In the genomic region with DNA sequence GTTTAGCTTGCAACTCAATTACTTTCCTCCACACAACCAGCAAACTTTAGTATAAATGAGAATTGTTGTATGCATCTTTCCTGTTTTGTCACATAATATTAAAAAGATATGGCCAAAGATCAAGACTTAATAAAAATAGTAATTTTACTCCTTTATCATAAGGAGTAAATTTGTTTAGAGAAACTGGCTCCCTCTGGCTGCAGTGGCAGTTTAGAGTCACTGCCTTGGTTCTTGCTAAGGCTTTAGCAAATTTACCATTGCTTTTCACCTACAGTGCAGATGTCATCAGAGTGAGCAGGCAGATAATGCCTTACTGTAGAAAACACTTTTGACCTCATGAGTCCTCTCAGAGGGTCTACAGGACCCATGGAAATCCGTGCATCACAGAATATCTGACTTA, we compare ENCODE assay signal across 1 cellular context.
TF ChIP-seq lines count a peak whose summit lies in the region.

No MANE protein-coding gene starts in this region.

TF ChIP-seq in GM12878, 131 proteins besides CTCF, POLR2A, EP300 and RAD21 (continued from another document):
- TF ChIP-seq, protein P1, sequence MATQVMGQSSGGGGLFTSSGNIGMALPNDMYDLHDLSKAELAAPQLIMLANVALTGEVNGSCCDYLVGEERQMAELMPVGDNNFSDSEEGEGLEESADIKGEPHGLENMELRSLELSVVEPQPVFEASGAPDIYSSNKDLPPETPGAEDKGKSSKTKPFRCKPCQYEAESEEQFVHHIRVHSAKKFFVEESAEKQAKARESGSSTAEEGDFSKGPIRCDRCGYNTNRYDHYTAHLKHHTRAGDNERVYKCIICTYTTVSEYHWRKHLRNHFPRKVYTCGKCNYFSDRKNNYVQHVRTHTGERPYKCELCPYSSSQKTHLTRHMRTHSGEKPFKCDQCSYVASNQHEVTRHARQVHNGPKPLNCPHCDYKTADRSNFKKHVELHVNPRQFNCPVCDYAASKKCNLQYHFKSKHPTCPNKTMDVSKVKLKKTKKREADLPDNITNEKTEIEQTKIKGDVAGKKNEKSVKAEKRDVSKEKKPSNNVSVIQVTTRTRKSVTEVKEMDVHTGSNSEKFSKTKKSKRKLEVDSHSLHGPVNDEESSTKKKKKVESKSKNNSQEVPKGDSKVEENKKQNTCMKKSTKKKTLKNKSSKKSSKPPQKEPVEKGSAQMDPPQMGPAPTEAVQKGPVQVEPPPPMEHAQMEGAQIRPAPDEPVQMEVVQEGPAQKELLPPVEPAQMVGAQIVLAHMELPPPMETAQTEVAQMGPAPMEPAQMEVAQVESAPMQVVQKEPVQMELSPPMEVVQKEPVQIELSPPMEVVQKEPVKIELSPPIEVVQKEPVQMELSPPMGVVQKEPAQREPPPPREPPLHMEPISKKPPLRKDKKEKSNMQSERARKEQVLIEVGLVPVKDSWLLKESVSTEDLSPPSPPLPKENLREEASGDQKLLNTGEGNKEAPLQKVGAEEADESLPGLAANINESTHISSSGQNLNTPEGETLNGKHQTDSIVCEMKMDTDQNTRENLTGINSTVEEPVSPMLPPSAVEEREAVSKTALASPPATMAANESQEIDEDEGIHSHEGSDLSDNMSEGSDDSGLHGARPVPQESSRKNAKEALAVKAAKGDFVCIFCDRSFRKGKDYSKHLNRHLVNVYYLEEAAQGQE (IDR thresholded peaks at IDR 0.05; ENCODE audit: low read depth, low read length), result no peak
- TF ChIP-seq NFXL1 (IDR thresholded peaks at IDR 0.05; ENCODE audit: borderline replicate concordance) (no peak), RUNX3 (IDR thresholded peaks at IDR 0.05; ENCODE audit: low read length) (no peak), ZNF207 (IDR thresholded peaks at IDR 0.05; ENCODE audit: borderline replicate concordance) (no peak), CHD1 (IDR thresholded peaks at IDR 0.05; ENCODE audit: low read depth, low read length) (no peak), POLR2AphosphoS2 (IDR thresholded peaks at IDR 0.05; ENCODE audit: low read depth, low read length) (no peak), RCOR1 (conservative IDR thresholded peaks at IDR 0.05; ENCODE audit: low read depth, low read length) (no peak), RFX5 (IDR thresholded peaks at IDR 0.05; ENCODE audit: low read depth, low read length) (no peak)
